Comparison of ENCODE assay signal across 21 cellular contexts in genomic region chr20:50874758-50875665, GRCh38. TPM values are rescaled to one million over a fixed set of nuclear protein-coding genes. Genes with fewer than 3 reads are reported as not detected.
DNase-seq lines count a peak whose midpoint lies in the region; ATAC-seq, FAIRE-seq and TF ChIP-seq lines count a peak whose summit lies in the region.
"Had no signal": no experiment of that assay in that cellular context is flagged by ENCODE, and none has a peak within 500 bp of the region (broad histone marks: within the 10 kb centered on the region; RNA-seq: fewer than 3 reads in every experiment).

No MANE protein-coding gene starts in this region.

- in situ Hi-C loops in gastrocnemius medialis (cut with MboI; ENCODE audit: low sequenced_read_pairs in 4 of 4) = no loop called here

- H3K9me3 ChIP-seq in BLaER1 = no peaks in the 10 kb centered on the region
- no peaks in the 10 kb centered on the region for H3K9me3 ChIP-seq in H9 (ENCODE audit: control insufficient read depth, low read depth, low read length)
- no peaks in the 10 kb centered on the region for H3K9me3 ChIP-seq in H1 (ENCODE audit: insufficient read depth in 2 of 2, low read depth in 1 of 2, low read length in 1 of 2)
- no peaks in the 10 kb centered on the region for H3K9me3 ChIP-seq in gastrocnemius medialis
- H3K9me3 ChIP-seq: BE2C, HAP-1 had no signal

- H3K4me2 ChIP-seq in BLaER1 (peak overlapping the region; percentile 82; the same call in 1 of the 2 replicates), H9 (ENCODE audit: insufficient read depth, insufficient read length, low read length) (no peak overlapping the region), H1 (ENCODE audit: insufficient read depth in 1 of 2, low read depth in 2 of 2, low read length in 2 of 2) (no peak overlapping the region)

- H3K27me3 ChIP-seq in BLaER1 (no peaks in the 10 kb centered on the region), H9 (ENCODE audit: insufficient read depth, low read length) (no peaks in the 10 kb centered on the region), H1 (replicated peaks in 1 of 4; ENCODE audit: control insufficient read depth in 3 of 4, extremely low read depth in 1 of 4, insufficient read depth in 3 of 4, low read length in 3 of 4) (no peaks in the 10 kb centered on the region), gastrocnemius medialis (no peaks in the 10 kb centered on the region)
- H3K27me3 ChIP-seq: BE2C had no signal

- H3K9ac ChIP-seq in BLaER1 = no peak overlapping the region
- no peak overlapping the region for H3K9ac ChIP-seq in H9 (ENCODE audit: extremely low read depth, insufficient read length, low read length)
- no peak overlapping the region for H3K9ac ChIP-seq in H1 (replicated peaks in 1 of 4; ENCODE audit: extremely low read depth in 1 of 4, low read depth in 3 of 4, low read length in 3 of 4)

- H2BK5ac ChIP-seq in H9 (ENCODE audit: insufficient read length, low read length) = no peak overlapping the region
- no peak overlapping the region for H2BK5ac ChIP-seq in H1 (ENCODE audit: low read depth, low read length)

- H3K27ac ChIP-seq in BLaER1 = peak overlapping the region; percentile 89
- no peak overlapping the region for H3K27ac ChIP-seq in H9 (ENCODE audit: insufficient read length, low read depth, low read length)
- no peak overlapping the region for H3K27ac ChIP-seq in H1 (ENCODE audit: low read depth, low read length)
- no peak overlapping the region for H3K27ac ChIP-seq in gastrocnemius medialis

- H2AK5ac ChIP-seq in H9 (ENCODE audit: insufficient read length, low read length) = no peak overlapping the region
- no peak overlapping the region for H2AK5ac ChIP-seq in H1 (ENCODE audit: low read depth, low read length)

- no peak overlapping the region for H2AFZ ChIP-seq in H9 (ENCODE audit: low read length)
- no peak overlapping the region for H2AFZ ChIP-seq in H1 (ENCODE audit: low read length)

- H3K4me3 Mint-ChIP-seq in H9 = no peak overlapping the region; a peak in 1 of 5 replicates
- H3K4me3 Mint-ChIP-seq: HFFc6 had no signal

- H2BK12ac ChIP-seq in H9 (ENCODE audit: insufficient read length, low read depth, low read length) (no peak overlapping the region), H1 (ENCODE audit: low read depth, low read length) (no peak overlapping the region)

- H3K36me3 Mint-ChIP-seq in H9 (ENCODE audit: insufficient read depth in 1 of 3, low read depth in 3 of 3) = peaks cover 13 to 38% (median 26%) of the 10 kb centered on the region in 3 experiments

- no peak for FAIRE-seq in H1 (lab: Jason Lieb, UNC)
- FAIRE-seq: GM19239 had no signal

- H2BK15ac ChIP-seq in H9 (ENCODE audit: low read depth, low read length) = no peak overlapping the region
- no peak overlapping the region for H2BK15ac ChIP-seq in H1 (ENCODE audit: low read length)

- TF ChIP-seq POLR2A in H1 (IDR thresholded peaks at IDR 0.05; ENCODE audit: control extremely low read depth in 1 of 2, low read depth in 2 of 2, low read length in 2 of 2) = no peak
- TF ChIP-seq POLR2A in gastrocnemius medialis (IDR thresholded peaks at IDR 0.05) = no peak

- H3K27ac Mint-ChIP-seq in H9 = peak overlapping the region in 2 of 3 experiments; percentile 40 to 58; a peak in 1 of 7 replicates
- H3K27ac Mint-ChIP-seq: HFFc6 had no signal

- TF ChIP-seq EP300 in H1 (IDR thresholded peaks at IDR 0.05; ENCODE audit: borderline replicate concordance in 1 of 2, low read depth in 2 of 2, low read length in 2 of 2) = no peak

- no peak overlapping the region for H3T11ph ChIP-seq in H9 (ENCODE audit: low read length)

- H3K23ac ChIP-seq in H9 (ENCODE audit: insufficient read length, low read depth, low read length) (no peak overlapping the region), H1 (ENCODE audit: insufficient read length) (no peak overlapping the region)

- H3K14ac ChIP-seq in H9 (ENCODE audit: insufficient read depth, low read length) (no peak overlapping the region), H1 (ENCODE audit: insufficient read length) (no peak overlapping the region)

- no peak overlapping the region for H4K91ac ChIP-seq in H9 (ENCODE audit: insufficient read length, low read depth, low read length)
- peak overlapping the region; percentile 40 for H4K91ac ChIP-seq in H1 (replicated peaks; ENCODE audit: insufficient read length, low read length)

- no peak overlapping the region for H3K18ac ChIP-seq in H9 (ENCODE audit: insufficient read length, low read depth, low read length)
- H3K18ac ChIP-seq in H1 (ENCODE audit: extremely low read depth, low read length) = no peak overlapping the region

- H3K27me3 Mint-ChIP-seq in H9 (ENCODE audit: low read depth) = no peaks in the 10 kb centered on the region; the same call in 1 of the 2 replicates

- H3K4me1 ChIP-seq in BLaER1 = peaks cover 51% of the 10 kb centered on the region
- peaks cover 2% of the 10 kb centered on the region; the same call in 1 of the 2 replicates for H3K4me1 ChIP-seq in H9 (ENCODE audit: insufficient read depth, low read length)
- H3K4me1 ChIP-seq in H1 (replicated peaks in 1 of 4; ENCODE audit: control insufficient read depth in 3 of 4, insufficient read depth in 4 of 4, low read length in 3 of 4) = peaks cover 6 to 24% (median 14%) of the 10 kb centered on the region in 4 experiments
- H3K4me1 ChIP-seq in gastrocnemius medialis = no peaks in the 10 kb centered on the region
- H3K4me1 ChIP-seq: BE2C, HAP-1 had no signal

- H3K79me1 ChIP-seq in H9 (ENCODE audit: insufficient read depth, low read depth, low read length, poor library complexity, severe bottlenecking) (no peaks in the 10 kb centered on the region), H1 (ENCODE audit: low read depth, low read length) (no peaks in the 10 kb centered on the region)

- H3K56ac ChIP-seq in H9 (ENCODE audit: insufficient read length, low read depth, low read length) (no peak overlapping the region), H1 (replicated peaks; ENCODE audit: insufficient read length, low read depth, low read length) (no peak overlapping the region)

- H3K79me2 ChIP-seq in H9 (ENCODE audit: insufficient read depth, low read length) = no peaks in the 10 kb centered on the region
- no peaks in the 10 kb centered on the region for H3K79me2 ChIP-seq in H1 (ENCODE audit: control insufficient read depth in 1 of 2, insufficient read depth in 2 of 2, low read length in 2 of 2)

- CTCF ChIA-PET in H1 (lab: Charles Lee; ENCODE audit: partially characterized antibody) = interaction anchor here (1.1 kb wide), 1 partner anchor 12 kb away, joined by 3 read pairs; no protein-coding TSS in a partner anchor

- POLR2A ChIA-PET in H1 (lab: Charles Lee; ENCODE audit: partially characterized antibody) = interaction anchor here (1.8 to 7.9 kb wide), 2 partner anchors 12 to 54 kb away, joined by 8 to 87 read pairs; no protein-coding TSS in a partner anchor

- peaks cover 62% of the 10 kb centered on the region for H3K36me3 ChIP-seq in BLaER1
- peaks cover 0 to 8% (median under 1%) of the 10 kb centered on the region in 4 experiments; a peak in 2 of 8 replicates for H3K36me3 ChIP-seq in H1 (ENCODE audit: control insufficient read depth in 2 of 4, insufficient read depth in 4 of 4, low read length in 3 of 4)
- H3K36me3 ChIP-seq in gastrocnemius medialis = no peaks in the 10 kb centered on the region
- H3K36me3 ChIP-seq: BE2C, HAP-1 had no signal

- H3K4me3 ChIP-seq in BLaER1 = no peak overlapping the region
- no peak overlapping the region for H3K4me3 ChIP-seq in H1 (ENCODE audit: extremely low read depth in 1 of 4, insufficient read depth in 2 of 4, low read depth in 3 of 4, low read length in 4 of 4)
- H3K4me3 ChIP-seq in gastrocnemius medialis = no peak overlapping the region
- H3K4me3 ChIP-seq: HAP-1 had no signal

- no CpG with 5 or more reads among the region's 28 CpGs for WGBS in H9 (ENCODE audit: extremely low coverage, insufficient read length, low lambda C conversion rate)
- 88% methylated on average over 25 of the region's 28 CpGs; no CpG with 5 or more reads in 1 of the 2 experiments for WGBS in H1 (ENCODE audit: extremely low coverage in 1 of 2, insufficient coverage in 1 of 2, insufficient read length in 1 of 2, insufficient replicate concordance in 2 of 2, low coverage in 1 of 2, low lambda C conversion rate in 2 of 2, missing lambda C conversion rate in 1 of 2), 2 experiments

- H2BK20ac ChIP-seq in H9 (ENCODE audit: low read depth, low read length, poor library complexity, severe bottlenecking) = no peak overlapping the region
- H2BK20ac ChIP-seq in H1 (ENCODE audit: low read length) = no peak overlapping the region

- H3K4ac ChIP-seq in H9 (ENCODE audit: low read depth, low read length) = no peak overlapping the region
- H3K4ac ChIP-seq in H1 (replicated peaks; ENCODE audit: insufficient read length, low read depth, low read length) = no peak overlapping the region

- DNase-seq in H9 = no peak
- DNase-seq in H1 (ENCODE audit: low read depth in 1 of 2, low spot score in 2 of 2) = no peak
- DNase-seq in posterior vena cava (ENCODE audit: low spot score) = peak; percentile 45
- DNase-seq in SW480 (ENCODE audit: low spot score) = no peak
- no peak for DNase-seq in activated effector memory CD4-positive, alpha-beta T cell treated with anti-CD3 and anti-CD28 coated beads, Interleukin-2, amount 50 U/mL, for 16 hours
- DNase-seq in gastrocnemius medialis = no peak
- no peak for DNase-seq in 8988T
- DNase-seq: BE2C, DMS153, HFFc6, NCI-H1092, NCI-H1417 treated with DMSO at 0.1 percent for 48 hours, NCI-H1694 treated with DMSO at 0.1 percent for 48 hours, NCI-H2081, NCI-H2227 treated with DMSO at 0.1 percent for 48 hours, NCI-H526 treated with DMSO at 0.1 percent for 48 hours, RPMI8226, SHP77 treated with DMSO at 0.1 percent for 48 hours had no signal

- H3K9me3 Mint-ChIP-seq in H9 = no peaks in the 10 kb centered on the region; a peak in 1 of 5 replicates
- H3K9me3 Mint-ChIP-seq: HFFc6 had no signal

- H3K4me1 Mint-ChIP-seq in H9 = peaks cover 41 to 47% of the 10 kb centered on the region in 2 experiments

- intact Hi-C loops in posterior vena cava (cut with DNase I) = no loop called here
- intact Hi-C loops in gastrocnemius medialis (cut with DNase I; ENCODE audit: low total_unique reads) = no loop called here

- H4K20me1 ChIP-seq in BLaER1 (no peaks in the 10 kb centered on the region), H9 (ENCODE audit: control insufficient read depth, insufficient read depth, insufficient read length) (no peaks in the 10 kb centered on the region), H1 (replicated peaks in 1 of 2; ENCODE audit: control insufficient read depth in 1 of 2, insufficient read depth in 2 of 2, low read length in 2 of 2) (peaks cover 0 to 1% of the 10 kb centered on the region in 2 experiments)

- no peak for ATAC-seq in gastrocnemius medialis

- H3K23me2 ChIP-seq in H9 (ENCODE audit: insufficient read length, low read depth, low read length, poor library complexity, severe bottlenecking) = peaks cover 3% of the 10 kb centered on the region
- peaks cover 3% of the 10 kb centered on the region; the same call in 1 of the 2 replicates for H3K23me2 ChIP-seq in H1 (ENCODE audit: low read depth, low read length)

- TF ChIP-seq RAD21 in H1 (IDR thresholded peaks at IDR 0.05 in 1 of 2, conservative IDR thresholded peaks at IDR 0.05 in 1 of 2; ENCODE audit: low read depth in 2 of 2, low read length in 2 of 2) = no peak

- TF ChIP-seq CTCF in H9 (conservative IDR thresholded peaks at IDR 0.05) (no peak), H1 (IDR thresholded peaks at IDR 0.05; ENCODE audit: control extremely low read depth in 1 of 3, insufficient read depth in 1 of 3, low read depth in 1 of 3, low read length in 3 of 3) (no peak), gastrocnemius medialis (IDR thresholded peaks at IDR 0.05 in 4 of 5, conservative IDR thresholded peaks at IDR 0.05 in 1 of 5) (no peak)

- no peak overlapping the region for H4K8ac ChIP-seq in H9 (replicated peaks; ENCODE audit: insufficient read length, low read depth, low read length)
- H4K8ac ChIP-seq in H1 (ENCODE audit: extremely low read depth, insufficient read depth, low read length) = no peak overlapping the region; the same call in 1 of the 2 replicates

- H2BK120ac ChIP-seq in H9 (ENCODE audit: low read depth, low read length, poor library complexity, severe bottlenecking) = no peak overlapping the region
- H2BK120ac ChIP-seq in H1 (replicated peaks; ENCODE audit: low read depth, low read length) = no peak overlapping the region

- H4K5ac ChIP-seq in H9 (ENCODE audit: insufficient read length, low read depth, low read length) (no peak overlapping the region), H1 (ENCODE audit: insufficient read length, low read depth, low read length) (no peak overlapping the region)

RNA-seq across cellular contexts. Expression of gene ADNP, which starts 56.2 kb away (rescaled TPM):
- 143 and 144 TPM in 2 replicates for total RNA-seq in H9 (2021)
- total RNA-seq in H1 (2021; fragmentation: NEBNext Ultra II Directional; extraction: Animal tissue kit (Norgen Biotek cat#: 25700)) = 123 and 129 TPM in 2 replicates
- polyA plus RNA-seq in H1 (2011; rRNA removed) = 21.1 and 31.6 TPM in 2 replicates
- polyA plus RNA-seq in H1 (2011; cell fraction: cytosol; rRNA removed) = 34.0 TPM
- 35.9 TPM for polyA plus RNA-seq in H1 (2011; cell fraction: nucleus; rRNA removed)
- polyA plus RNA-seq in H1 (2012, experiment 1 of 2) = 72.1 to 113 TPM (median 81.0 TPM) in 4 replicates
- polyA plus RNA-seq in H1 (2012, experiment 2 of 2) = 10.8 TPM
- polyA plus RNA-seq in H1 (2013, experiment 1 of 2) = 72.0 TPM
- 69.3 TPM for polyA plus RNA-seq in H1 (2013, experiment 2 of 2)
- 69.9 and 98.9 TPM in 2 replicates for polyA minus RNA-seq in H1 (2011; rRNA and poly(A)+ RNA removed)
- 58.9 TPM for polyA minus RNA-seq in H1 (2011; cell fraction: cytosol; rRNA and poly(A)+ RNA removed)
- 74.3 TPM for polyA minus RNA-seq in H1 (2011; cell fraction: nucleus; rRNA and poly(A)+ RNA removed)
- total RNA-seq in posterior vena cava = 10 to 100 TPM; 42.2 to 48.1 TPM
- 10 to 100 TPM; 24.0 to 35.4 (median 31.5) TPM for total RNA-seq in gastrocnemius medialis
